ENCODE assay signal across 24 cellular contexts in the genomic region with DNA sequence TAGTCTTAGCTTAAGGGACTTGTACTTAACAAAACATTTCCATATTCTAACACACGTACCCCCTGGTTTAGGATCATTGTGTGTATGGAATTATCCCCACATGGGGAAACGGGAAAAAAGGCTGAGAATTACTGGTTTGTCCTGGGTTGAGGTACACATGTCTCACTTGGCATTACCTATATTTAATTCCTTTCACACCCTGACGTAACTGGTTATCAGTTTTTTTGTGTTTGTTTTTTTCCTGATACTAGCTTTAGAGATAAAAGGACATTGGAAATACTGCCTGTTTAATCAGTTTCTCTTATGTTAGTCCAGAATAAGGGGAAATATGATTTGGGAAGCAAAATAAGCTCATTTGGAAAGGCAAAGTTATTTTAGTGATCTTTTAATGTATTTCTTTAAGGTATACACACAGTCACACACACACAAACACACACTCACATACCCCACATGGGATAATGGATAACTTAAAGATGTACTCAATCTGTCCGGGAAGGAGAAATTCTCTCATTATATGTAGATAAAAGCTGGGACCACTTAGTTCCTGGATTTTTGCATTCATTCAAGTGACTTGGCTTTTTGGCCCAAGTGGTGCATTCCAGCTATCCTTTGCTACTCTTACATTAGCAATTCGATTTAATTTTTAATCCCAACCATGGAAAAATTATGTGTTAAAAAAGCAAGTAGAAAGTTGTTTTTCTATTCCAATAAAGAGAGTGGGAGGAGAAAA. TPM values are rescaled to one million over a fixed set of nuclear protein-coding genes. Genes with fewer than 3 reads are reported as not detected.
DNase-seq lines count a peak whose midpoint lies in the region; ATAC-seq, FAIRE-seq and TF ChIP-seq lines count a peak whose summit lies in the region.
"Had no signal": no experiment of that assay in that cellular context is flagged by ENCODE, and none has a peak within 500 bp of the region (broad histone marks: within the 10 kb centered on the region; RNA-seq: fewer than 3 reads in every experiment).

No MANE protein-coding gene starts in this region.

- TF ChIP-seq POLR2A in HepG2 (IDR thresholded peaks at IDR 0.05; ENCODE audit: insufficient read depth in 1 of 2, low read depth in 2 of 2, low read length in 2 of 2), result no peak

- no peak overlapping the region for H3K4me3 Mint-ChIP-seq in nephron
- H3K4me3 Mint-ChIP-seq in activated CD4-positive, alpha-beta T cell treated with anti-CD3 and anti-CD28 coated beads for 36 hours, result no peak overlapping the region
- H3K4me3 Mint-ChIP-seq: CD4-positive, alpha-beta memory T cell had no signal

- no peaks in the 10 kb centered on the region for H3K27me3 ChIP-seq in liver (ENCODE audit: control insufficient read depth in 4 of 4, insufficient read depth in 4 of 4, low read length in 3 of 4)
- no peaks in the 10 kb centered on the region; a peak in 1 of 5 replicates for H3K27me3 ChIP-seq in HepG2 (ENCODE audit: control insufficient read depth in 1 of 2, insufficient read depth in 2 of 2, low read length in 2 of 2)
- H3K27me3 ChIP-seq: BLaER1 treated with 17β-estradiol and CSF1 and Interleukin-3, amounts not matched to agents 10 nM and 100 nM; SJSA1 had no signal

- H3K4me2 ChIP-seq in HepG2 (ENCODE audit: low read depth, low read length), result no peak overlapping the region
- H3K4me2 ChIP-seq: BLaER1 treated with 17β-estradiol and CSF1 and Interleukin-3, amounts not matched to agents 10 nM and 100 nM had no signal

- H3K9me3 ChIP-seq in liver (ENCODE audit: control insufficient read depth in 4 of 4, low read length in 3 of 4) (no peaks in the 10 kb centered on the region), HepG2 (ENCODE audit: low read length) (no peaks in the 10 kb centered on the region)
- H3K9me3 ChIP-seq: SJSA1 had no signal

- CTCF ChIA-PET in HepG2 (lab: Yijun Ruan, JAX; ENCODE audit: low intra/inter-chr PET ratio, low total read pairs), result no interaction called here
- CTCF ChIA-PET in activated CD4-positive, alpha-beta T cell treated with anti-CD3 and anti-CD28 coated beads for 36 hours (lab: Charles Lee), result no interaction called here

- H3K27ac ChIP-seq in liver (ENCODE audit: low read depth in 1 of 2, low read length in 2 of 2) (peak overlapping the region; percentile 52 to 63), HepG2 (ENCODE audit: extremely low read length, insufficient read depth, low read length) (no peak overlapping the region), substantia nigra (ENCODE audit: low read depth, low read length, poor library complexity, severe bottlenecking) (no peak overlapping the region)
- H3K27ac ChIP-seq: BLaER1 treated with 17β-estradiol and CSF1 and Interleukin-3, amounts not matched to agents 10 nM and 100 nM; SJSA1 had no signal

- no TSS peak for BruUV-seq in HepG2 (replicated peaks; lab: Mats Ljungman, UMichigan)

- in situ Hi-C loops in HepG2 (cut with HindIII; ENCODE audit: extremely low pct_ligation_motif_present, low pct_unique_long_range_greater_than_20kb), result no loop called here

- H3K4me1 ChIP-seq in liver (ENCODE audit: control insufficient read depth in 4 of 4, insufficient read depth in 4 of 4, low read length in 3 of 4), result peaks cover 2 to 16% (median 8%) of the 10 kb centered on the region in 4 donors
- peaks cover 17% of the 10 kb centered on the region for H3K4me1 ChIP-seq in HepG2 (ENCODE audit: insufficient read depth, low read length)

- ATAC-seq in HepG2, result no peak
- no peak for ATAC-seq in activated CD4-positive, alpha-beta T cell treated with anti-CD3 and anti-CD28 coated beads for 36 hours
- ATAC-seq in GM21528 (IDR thresholded peaks at IDR 0.05; ENCODE audit: low FRiP score, unreplicated experiment), result no peak
- ATAC-seq: GM12878, HCT116 had no signal

- intact Hi-C loops in HepG2 (cut with micrococcal nuclease; ENCODE audit: unreplicated experiment), result no loop called here
- intact Hi-C loops in activated CD4-positive, alpha-beta T cell treated with anti-CD3 and anti-CD28 coated beads for 36 hours (cut with DNase I, micrococcal nuclease), result no loop called here

- POLR2A ChIA-PET in HepG2 (lab: Yijun Ruan, JAX), result interaction anchor here (0.7 kb wide), 1 partner anchor 12 kb away, joined by 3 read pairs; no protein-coding TSS in a partner anchor
- POLR2A ChIA-PET in activated CD4-positive, alpha-beta T cell treated with anti-CD3 and anti-CD28 coated beads for 36 hours (lab: Charles Lee), result no interaction called here

- TF ChIP-seq CTCF in liver (IDR thresholded peaks at IDR 0.05; ENCODE audit: low read depth, low read length, missing input control), result no peak
- TF ChIP-seq CTCF in HepG2 (CRISPR knock-in tag; IDR thresholded peaks at IDR 0.05), result no peak
- no peak for TF ChIP-seq CTCF in nephron (IDR thresholded peaks at IDR 0.05; ENCODE audit: unreplicated experiment in 3 of 3)

- peak overlapping the region; percentile 2 to 45 (median 35) for H3K27ac Mint-ChIP-seq in nephron
- H3K27ac Mint-ChIP-seq in activated CD4-positive, alpha-beta T cell treated with anti-CD3 and anti-CD28 coated beads for 36 hours, result no peak overlapping the region

- DNase-seq in HepG2 (ENCODE audit: low spot score) (no peak), fibroblast of peridontal ligament (ENCODE audit: extremely low read depth) (peak; percentile 56), OCI-M2 (lab: John Stamatoyannopoulos, UW; ENCODE audit: unreplicated experiment) (no peak), substantia nigra (lab: John Stamatoyannopoulos, UW) (no peak)
- no peak for DNase-seq in activated CD4-positive, alpha-beta T cell treated with anti-CD3 and anti-CD28 coated beads for 36 hours
- DNase-seq: 8988T; CD4-positive, alpha-beta memory T cell; DND-41; GOT3; KBM-7; MM.1S; NCI-H1048; NCI-H1417 treated with DMSO at 0.1 percent for 48 hours; NCI-H187; NCI-H446 treated with DMSO at 0.1 percent for 48 hours; NCI-H526 treated with DMSO at 0.1 percent for 48 hours; OCI-M1 had no signal

- TF ChIP-seq EP300 in HepG2 (IDR thresholded peaks at IDR 0.05; ENCODE audit: low read depth in 2 of 2, low read length in 2 of 2) (no peak), HepG2 (CRISPR knock-in tag; IDR thresholded peaks at IDR 0.05; ENCODE audit: borderline replicate concordance) (no peak)

- FAIRE-seq in HepG2 (lab: Jason Lieb, UNC), result no peak
- FAIRE-seq: GM12878 had no signal

- H3K79me2 ChIP-seq in HepG2 (ENCODE audit: insufficient read depth, low read length), result peaks cover 16% of the 10 kb centered on the region

- H3K36me3 ChIP-seq in liver (ENCODE audit: control insufficient read depth in 4 of 4, insufficient read depth in 3 of 4, low read depth in 1 of 4, low read length in 3 of 4) (no peaks in the 10 kb centered on the region), HepG2 (replicated peaks in 1 of 2; ENCODE audit: control insufficient read depth in 1 of 2, insufficient read depth in 2 of 2, low read length in 2 of 2) (no peaks in the 10 kb centered on the region)

- peaks cover 60% of the 10 kb centered on the region for H3K4me1 Mint-ChIP-seq in nephron
- H3K4me1 Mint-ChIP-seq in activated CD4-positive, alpha-beta T cell treated with anti-CD3 and anti-CD28 coated beads for 36 hours, result peaks cover 23% of the 10 kb centered on the region

- no peaks in the 10 kb centered on the region for H3K27me3 Mint-ChIP-seq in nephron (ENCODE audit: low read depth)
- H3K27me3 Mint-ChIP-seq in activated CD4-positive, alpha-beta T cell treated with anti-CD3 and anti-CD28 coated beads for 36 hours, result peaks cover 2% of the 10 kb centered on the region
- H3K27me3 Mint-ChIP-seq: CD4-positive, alpha-beta memory T cell had no signal

- WGBS in liver, result 38% methylated on average over 5 of the region's 5 CpGs
- WGBS in HepG2 (ENCODE audit: low lambda C conversion rate), result 95% methylated on average over 5 of the region's 5 CpGs

- H3K36me3 Mint-ChIP-seq in nephron (ENCODE audit: low read depth), result peaks cover 48% of the 10 kb centered on the region
- H3K36me3 Mint-ChIP-seq in activated CD4-positive, alpha-beta T cell treated with anti-CD3 and anti-CD28 coated beads for 36 hours (ENCODE audit: low read depth), result peaks cover 5% of the 10 kb centered on the region

- no peaks in the 10 kb centered on the region for H4K20me1 ChIP-seq in HepG2 (ENCODE audit: insufficient read depth, low read length)

- H3K9me3 Mint-ChIP-seq in nephron, result no peaks in the 10 kb centered on the region
- H3K9me3 Mint-ChIP-seq in activated CD4-positive, alpha-beta T cell treated with anti-CD3 and anti-CD28 coated beads for 36 hours (ENCODE audit: low read depth), result peaks cover 2% of the 10 kb centered on the region

- no peak overlapping the region for H2AFZ ChIP-seq in HepG2 (ENCODE audit: low read length)

- H3K9ac ChIP-seq in liver (ENCODE audit: low read depth in 1 of 2, low read length in 2 of 2), result peak overlapping the region in 1 of 2 donors; percentile 18
- H3K9ac ChIP-seq in HepG2 (ENCODE audit: insufficient read depth, low read depth, low read length), result no peak overlapping the region
- H3K9ac ChIP-seq: BLaER1 treated with 17β-estradiol and CSF1 and Interleukin-3, amounts not matched to agents 10 nM and 100 nM had no signal

- TF ChIP-seq RAD21 in liver (IDR thresholded peaks at IDR 0.05) (no peak), HepG2 (CRISPR knock-in tag; IDR thresholded peaks at IDR 0.05) (no peak)

- H3K4me3 ChIP-seq in liver (ENCODE audit: low read depth in 1 of 3, low read length in 3 of 3), result no peak overlapping the region
- H3K4me3 ChIP-seq in HepG2 (replicated peaks in 1 of 3; ENCODE audit: insufficient read depth in 1 of 3, low read depth in 2 of 3, low read length in 3 of 3), result no peak overlapping the region
- H3K4me3 ChIP-seq: BLaER1 treated with 17β-estradiol and CSF1 and Interleukin-3, amounts not matched to agents 10 nM and 100 nM; GM12878; SJSA1 had no signal

RNA-seq across cellular contexts. Expression of a gene that starts 13.0 kb away (rescaled TPM):
- total RNA-seq in liver (10 to 100 TPM; 28.5 to 37.4 TPM), HepG2 (2016; rRNA removed; fragmentation: Illumina TruSeq; extraction: Trizol) (47.3 and 87.4 TPM in 2 replicates)
- polyA plus RNA-seq in liver (10 to 100 TPM; 17.2 to 21.6 TPM), HepG2 (2011; rRNA removed) (19.8 and 28.9 TPM in 2 replicates)
- 10.8 TPM in 2 replicates for total RNA-seq in HepG2 (2016; cell fraction: cytosol; rRNA removed; fragmentation: Illumina TruSeq; extraction: Trizol; ENCODE audit: low read depth)
- 49.8 and 80.6 TPM in 2 replicates for total RNA-seq in HepG2 (2016; cell fraction: insoluble cytoplasmic fraction; rRNA removed; fragmentation: Illumina TruSeq; extraction: Trizol)
- 19.7 and 19.9 TPM in 2 replicates for total RNA-seq in HepG2 (2016; cell fraction: membrane; rRNA removed; fragmentation: Illumina TruSeq; extraction: Trizol)
- total RNA-seq in HepG2 (2016; cell fraction: nucleus; rRNA removed; fragmentation: Illumina TruSeq; extraction: Trizol), result 41.4 and 41.7 TPM in 2 replicates
- 13.4 and 18.3 TPM in 2 replicates for polyA plus RNA-seq in HepG2 (2011; cell fraction: cytosol; rRNA removed)
- polyA plus RNA-seq in HepG2 (2011; cell fraction: nucleus; rRNA removed), result 6.3 and 10.6 TPM in 2 replicates
- polyA plus RNA-seq in HepG2 (2012), result 17.3 and 20.0 TPM in 2 replicates
- polyA plus RNA-seq in HepG2 (2016; cell fraction: cytosol; fragmentation: Illumina TruSeq; extraction: Trizol; ENCODE audit: low read depth), result 1.9 and 2.0 TPM in 2 replicates
- 70.5 and 72.1 TPM in 2 replicates for polyA plus RNA-seq in HepG2 (2016; cell fraction: insoluble cytoplasmic fraction; fragmentation: Illumina TruSeq; extraction: Trizol; ENCODE audit: low read depth)
- polyA plus RNA-seq in HepG2 (2016; cell fraction: membrane; fragmentation: Illumina TruSeq; extraction: Trizol; ENCODE audit: low read depth), result 6.4 and 8.0 TPM in 2 replicates
- 29.0 and 42.3 TPM in 2 replicates for polyA plus RNA-seq in HepG2 (2016; cell fraction: nucleus; fragmentation: Illumina TruSeq; extraction: Trizol; ENCODE audit: insufficient read depth, low read depth)
- 5.8 and 22.8 TPM in 2 replicates for polyA minus RNA-seq in HepG2 (2011; rRNA and poly(A)+ RNA removed; ENCODE audit: low replicate concordance)
- polyA minus RNA-seq in HepG2 (2011; cell fraction: cytosol; rRNA and poly(A)+ RNA removed), result 26.1 and 31.4 TPM in 2 replicates
- 51.4 and 52.1 TPM in 2 replicates for polyA minus RNA-seq in HepG2 (2011; cell fraction: nucleus; rRNA and poly(A)+ RNA removed)
- total RNA-seq in activated CD4-positive, alpha-beta T cell treated with anti-CD3 and anti-CD28 coated beads for 36 hours, result 10 to 100 TPM; 15.5 to 34.5 TPM

Comparison
In these comparisons a context has a peak if more than half of its experiments do, and no peak if none do; other contexts are left out.
1. H3K27ac ChIP-seq: peak in liver (2 of 2); none in HepG2 (single experiment) and substantia nigra (single experiment).